11 cellular contexts compared by ENCODE assay signal in the genomic region with DNA sequence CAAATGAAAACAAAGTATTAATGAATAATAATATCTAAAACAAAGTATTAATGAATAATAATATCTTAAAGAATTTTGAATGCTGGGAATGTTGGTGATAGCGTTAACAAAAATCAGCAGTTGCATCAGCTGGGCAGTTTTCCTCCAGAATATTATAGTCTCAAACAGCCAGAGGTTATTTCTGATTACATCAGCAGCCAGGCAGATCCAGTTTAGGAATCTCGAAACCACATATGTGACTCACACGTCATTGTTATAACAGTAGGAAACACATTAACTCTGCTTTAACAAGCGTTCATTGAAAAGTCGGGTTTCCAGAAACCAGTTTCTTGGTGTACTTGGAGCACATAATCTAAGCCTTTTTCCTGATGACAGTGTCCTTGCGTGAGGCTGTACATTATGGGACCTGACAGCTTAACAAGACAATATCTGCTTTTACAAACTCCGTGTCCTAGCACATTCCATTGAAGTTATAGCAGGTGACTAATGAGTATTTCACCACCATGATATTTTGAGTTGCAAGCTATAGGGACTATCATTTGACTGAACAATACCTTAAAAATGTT.
DNase-seq lines count a peak whose midpoint lies in the region; ATAC-seq and TF ChIP-seq lines count a peak whose summit lies in the region.
"Had no signal": no experiment of that assay in that cellular context is flagged by ENCODE, and none has a peak within 500 bp of the region (broad histone marks: within the 10 kb centered on the region; RNA-seq: fewer than 3 reads in every experiment).

No MANE protein-coding gene starts in this region.

- TF ChIP-seq CTCF in HFF-Myc (IDR thresholded peaks at IDR 0.05; ENCODE audit: low read depth, low read length, missing control alignments) (no peak), fibroblast of mammary gland (conservative IDR thresholded peaks at IDR 0.05; ENCODE audit: control insufficient read depth, insufficient read depth, low read depth, low read length) (no peak)

- no peak overlapping the region for H3K4me3 Mint-ChIP-seq in activated CD4-positive, alpha-beta memory T cell treated with anti-CD3 and anti-CD28 coated beads for 36 hours
- H3K4me3 Mint-ChIP-seq: activated T-cell treated with anti-CD3 and anti-CD28 coated beads, Interleukin-2, amount 50 U/mL, for 72 hours had no signal

- DNase-seq in HFF-Myc (ENCODE audit: extremely low read depth, low read depth) (peak; percentile 89), SW 1271 (lab: John Stamatoyannopoulos, UW) (peak; percentile 87 to 98), fibroblast of mammary gland (ENCODE audit: low read depth) (peak; percentile 95), NCI-H1092 treated with DMSO at 0.1 percent for 48 hours (lab: John Stamatoyannopoulos, UW) (no peak), sciatic nerve (ENCODE audit: low spot score) (no peak)
- DNase-seq in central memory CD4-positive, alpha-beta T cell, result no peak
- no peak for DNase-seq in activated CD4-positive, alpha-beta memory T cell treated with anti-CD3 and anti-CD28 coated beads for 36 hours
- DNase-seq: activated T-cell treated with anti-CD3 and anti-CD28 coated beads, Interleukin-2, amount 50 U/mL, for 72 hours; effector memory CD4-positive, alpha-beta T cell had no signal

- H3K36me3 ChIP-seq in skeletal muscle satellite cell (ENCODE audit: insufficient read depth, low read length), result no peaks in the 10 kb centered on the region

- H3K27me3 ChIP-seq in skeletal muscle satellite cell (ENCODE audit: control insufficient read depth, insufficient read depth, low read length), result no peaks in the 10 kb centered on the region

- no peak for ATAC-seq in sciatic nerve
- ATAC-seq: activated T-cell treated with anti-CD3 and anti-CD28 coated beads, Interleukin-2, amount 50 U/mL, for 72 hours had no signal

- intact Hi-C loops in sciatic nerve (cut with DNase I), result no loop called here
- intact Hi-C loops in activated CD4-positive, alpha-beta memory T cell treated with anti-CD3 and anti-CD28 coated beads for 36 hours (cut with micrococcal nuclease), result no loop called here

- no peak overlapping the region for H3K27ac Mint-ChIP-seq in activated CD4-positive, alpha-beta memory T cell treated with anti-CD3 and anti-CD28 coated beads for 36 hours
- H3K27ac Mint-ChIP-seq: activated T-cell treated with anti-CD3 and anti-CD28 coated beads, Interleukin-2, amount 50 U/mL, for 72 hours had no signal

- H3K27me3 Mint-ChIP-seq in activated CD4-positive, alpha-beta memory T cell treated with anti-CD3 and anti-CD28 coated beads for 36 hours, result no peaks in the 10 kb centered on the region

- POLR2A ChIA-PET in activated CD4-positive, alpha-beta memory T cell treated with anti-CD3 and anti-CD28 coated beads for 36 hours (lab: Charles Lee), result no interaction called here

- H3K9ac ChIP-seq in skeletal muscle satellite cell (ENCODE audit: low read depth, low read length), result peak overlapping the region; percentile 62

- H3K4me3 ChIP-seq in HFF-Myc (replicated peaks; ENCODE audit: low read depth, low read length), result no peak overlapping the region
- no peak overlapping the region for H3K4me3 ChIP-seq in fibroblast of mammary gland (ENCODE audit: control insufficient read depth, low read depth, low read length)
- peak overlapping the region; percentile 17 for H3K4me3 ChIP-seq in skeletal muscle satellite cell (ENCODE audit: low read length)
- H3K4me3 ChIP-seq: skin epidermis had no signal

- no peaks in the 10 kb centered on the region for H3K36me3 Mint-ChIP-seq in activated CD4-positive, alpha-beta memory T cell treated with anti-CD3 and anti-CD28 coated beads for 36 hours

- peak overlapping the region; percentile 71 for H3K4me2 ChIP-seq in skeletal muscle satellite cell (ENCODE audit: low read length)

- peaks cover under 1% of the 10 kb centered on the region for H3K9me3 ChIP-seq in skeletal muscle satellite cell (replicated peaks; ENCODE audit: low read length)

- H3K9me3 Mint-ChIP-seq in activated CD4-positive, alpha-beta memory T cell treated with anti-CD3 and anti-CD28 coated beads for 36 hours, result peaks cover 3% of the 10 kb centered on the region

- H3K4me1 ChIP-seq in skeletal muscle satellite cell (ENCODE audit: control insufficient read depth, insufficient read depth, low read length), result peaks cover 49% of the 10 kb centered on the region

- CTCF ChIA-PET in activated CD4-positive, alpha-beta memory T cell treated with anti-CD3 and anti-CD28 coated beads for 36 hours (lab: Charles Lee), result no interaction called here

- no peaks in the 10 kb centered on the region for H3K4me1 Mint-ChIP-seq in activated CD4-positive, alpha-beta memory T cell treated with anti-CD3 and anti-CD28 coated beads for 36 hours (ENCODE audit: low read depth)

Comparison
In these comparisons a context has a peak if more than half of its experiments do, and no peak if none do; other contexts are left out.
1. DNase-seq: peak in HFF-Myc (single experiment), SW 1271 (2 of 2) and fibroblast of mammary gland (single experiment); none in NCI-H1092 treated with DMSO at 0.1 percent for 48 hours (single experiment), central memory CD4-positive, alpha-beta T cell (single experiment), sciatic nerve (single experiment) and activated CD4-positive, alpha-beta memory T cell treated with anti-CD3 and anti-CD28 coated beads for 36 hours (single experiment).